11 cellular contexts compared by ENCODE assay signal in the genomic region with DNA sequence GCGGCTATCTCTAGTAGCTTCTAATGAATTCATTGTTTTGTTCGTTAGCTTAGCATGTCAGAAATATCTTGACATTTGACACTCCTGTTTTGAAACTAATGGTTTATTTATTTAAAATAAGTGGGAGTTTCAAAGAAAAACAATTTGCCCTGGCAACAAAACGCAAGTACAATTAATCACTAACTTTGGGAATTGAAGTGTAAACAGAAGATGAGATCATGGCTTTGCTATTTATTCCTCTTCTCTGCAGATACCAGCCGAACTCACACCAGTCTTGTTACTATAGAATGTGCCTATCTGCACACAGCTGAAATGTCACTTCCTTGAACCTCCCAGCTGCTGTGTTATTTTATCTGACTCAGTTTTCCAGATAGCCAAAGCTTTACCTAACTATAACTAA. TPM values are rescaled to one million over a fixed set of nuclear protein-coding genes. Genes with fewer than 3 reads are reported as not detected.
DNase-seq lines count a peak whose midpoint lies in the region; ATAC-seq, FAIRE-seq and TF ChIP-seq lines count a peak whose summit lies in the region.
"Had no signal": no experiment of that assay in that cellular context is flagged by ENCODE, and none has a peak within 500 bp of the region (broad histone marks: within the 10 kb centered on the region; RNA-seq: fewer than 3 reads in every experiment).

No MANE protein-coding gene starts in this region.

- no CpG with 5 or more reads among the region's 4 CpGs for WGBS in IMR-90 (ENCODE audit: extremely low coverage in 2 of 2, insufficient read length in 1 of 2), 2 experiments

- no peaks in the 10 kb centered on the region for H3K79me2 ChIP-seq in endothelial cell of umbilical vein (ENCODE audit: control insufficient read depth, insufficient read depth, low read length)

- no peak overlapping the region for H2AK5ac ChIP-seq in IMR-90 (ENCODE audit: low read depth, low read length)

- H2BK5ac ChIP-seq in IMR-90 (ENCODE audit: low read depth, low read length, poor library complexity, severe bottlenecking), result peak overlapping the region; percentile 98

- no peaks in the 10 kb centered on the region for H3K27me3 ChIP-seq in IMR-90 (ENCODE audit: control insufficient read depth, insufficient read depth, low read length)
- no peaks in the 10 kb centered on the region for H3K27me3 ChIP-seq in endothelial cell of umbilical vein (ENCODE audit: control insufficient read depth in 2 of 2, insufficient read depth in 2 of 2, low read length in 2 of 2)

- CTCF ChIA-PET in AG04449 (lab: Yijun Ruan, JAX), result interaction anchor here (0.6 to 4.4 kb wide), 7 partner anchors 10 to 415 kb away, joined by 3 to 16 read pairs (median 4); no protein-coding TSS in a partner anchor
- CTCF ChIA-PET in IMR-90 (lab: Yijun Ruan, JAX), result interaction anchor here (0.6 to 1.4 kb wide), 3 partner anchors 29 to 431 kb away, joined by 3 to 4 read pairs (median 3); no protein-coding TSS in a partner anchor
- CTCF ChIA-PET in endothelial cell of umbilical vein (lab: Charles Lee), result interaction anchor here (1.1 to 5.1 kb wide), 4 partner anchors 11 to 416 kb away, joined by 4 to 23 read pairs (median 6); no protein-coding TSS in a partner anchor

- H3K9me1 ChIP-seq in IMR-90 (ENCODE audit: insufficient read depth, low read length) (peaks cover 8% of the 10 kb centered on the region; the same call in 1 of the 2 replicates), endothelial cell of umbilical vein (replicated peaks; ENCODE audit: control insufficient read depth, extremely low read depth, insufficient read depth, low read length) (no peaks in the 10 kb centered on the region)

- H2BK120ac ChIP-seq in IMR-90 (ENCODE audit: low read depth, low read length), result peak overlapping the region; percentile 96; the same call in 1 of the 2 replicates

- no peak overlapping the region; the same call in 1 of the 2 replicates for H3K18ac ChIP-seq in IMR-90 (ENCODE audit: low read depth, low read length)

- H2AK9ac ChIP-seq in IMR-90 (replicated peaks; ENCODE audit: low read depth, low read length, poor library complexity), result no peak overlapping the region

- H3K4me2 ChIP-seq in IMR-90 (ENCODE audit: low read depth, low read length) (peak overlapping the region; percentile 42; the same call in 1 of the 2 replicates), endothelial cell of umbilical vein (ENCODE audit: insufficient read depth, low read length) (peak overlapping the region; percentile 48)

- BruUV-seq in IMR-90 (replicated peaks; lab: Mats Ljungman, UMichigan) (no TSS peak), endothelial cell of umbilical vein (replicated peaks; lab: Mats Ljungman, UMichigan) (no TSS peak)

- no peak overlapping the region for H4K8ac ChIP-seq in IMR-90 (ENCODE audit: low read depth in 2 of 2, low read length in 2 of 2)

- peaks cover 22% of the 10 kb centered on the region for H3K4me1 ChIP-seq in IMR-90 (ENCODE audit: control insufficient read depth, insufficient read depth, low read length)
- H3K4me1 ChIP-seq in endothelial cell of umbilical vein (ENCODE audit: control insufficient read depth, extremely low read depth, insufficient read depth, low read length), result peaks cover 32% of the 10 kb centered on the region
- H3K4me1 ChIP-seq in mucosa of descending colon (ENCODE audit: low read depth), result no peaks in the 10 kb centered on the region

- H3K27ac ChIP-seq in IMR-90 (ENCODE audit: insufficient read depth, low read length), result peak overlapping the region; percentile 79; the same call in 1 of the 2 replicates
- peak overlapping the region; percentile 47 for H3K27ac ChIP-seq in endothelial cell of umbilical vein (ENCODE audit: insufficient read depth, low read depth, low read length)

- TF ChIP-seq CTCF in AG04449 (IDR thresholded peaks at IDR 0.05; ENCODE audit: insufficient read depth, low read length, missing control alignments) (no peak), IMR-90 (conservative IDR thresholded peaks at IDR 0.05; ENCODE audit: low read depth, low read length) (no peak), endothelial cell of umbilical vein (IDR thresholded peaks at IDR 0.05; ENCODE audit: extremely low read depth in 1 of 2, insufficient read depth in 1 of 2, low read depth in 1 of 2, low read length in 2 of 2) (no peak), mucosa of descending colon (IDR thresholded peaks at IDR 0.05) (no peak)

- H3K56ac ChIP-seq in IMR-90 (ENCODE audit: extremely low read depth, insufficient read depth, low read length), result peak overlapping the region; percentile 90; the same call in 1 of the 2 replicates

- POLR2A ChIA-PET in AG04449 (lab: Yijun Ruan, JAX) (interaction anchor here (1.6 kb wide), 1 partner anchor 17 kb away, joined by 5 read pairs; no protein-coding TSS in a partner anchor), IMR-90 (lab: Charles Lee; ENCODE audit: unreplicated experiment) (interaction anchor here (0.6 to 1.2 kb wide), 3 partner anchors 27 to 1275 kb away, joined by 5 to 7 read pairs (median 5); a partner anchor contains a TSS), endothelial cell of umbilical vein (lab: Charles Lee) (no interaction called here)

- TF ChIP-seq RAD21 in IMR-90 (IDR thresholded peaks at IDR 0.05; ENCODE audit: low read length), result no peak

- H4K91ac ChIP-seq in IMR-90 (ENCODE audit: insufficient read depth, low read depth, low read length), result no peak overlapping the region

- no peak for TF ChIP-seq POLR2A in IMR-90 (IDR thresholded peaks at IDR 0.05; ENCODE audit: low read depth, low read length)
- TF ChIP-seq POLR2A in endothelial cell of umbilical vein (IDR thresholded peaks at IDR 0.05; ENCODE audit: low read depth, low read length), result no peak

- H3K9me3 ChIP-seq in IMR-90 (ENCODE audit: control insufficient read depth, insufficient read depth, low read length), result peaks cover 6% of the 10 kb centered on the region
- no peaks in the 10 kb centered on the region for H3K9me3 ChIP-seq in endothelial cell of umbilical vein (replicated peaks; ENCODE audit: control insufficient read depth, insufficient read depth, low read length)
- peaks cover 1% of the 10 kb centered on the region for H3K9me3 ChIP-seq in mucosa of descending colon

- no peak overlapping the region for H3K23ac ChIP-seq in IMR-90 (ENCODE audit: low read depth, low read length)

- FAIRE-seq in endothelial cell of umbilical vein (lab: Jason Lieb, UNC), result peak; percentile 88
- FAIRE-seq: colon had no signal

- no peak overlapping the region for H3K4me3 ChIP-seq in AG04449 (ENCODE audit: low read depth, low read length)
- no peak overlapping the region for H3K4me3 ChIP-seq in IMR-90 (ENCODE audit: insufficient read depth, low read depth, low read length)
- H3K4me3 ChIP-seq in endothelial cell of umbilical vein (replicated peaks in 1 of 3; ENCODE audit: insufficient read depth in 1 of 3, low read depth in 1 of 3, low read length in 3 of 3), result no peak overlapping the region
- no peak overlapping the region for H3K4me3 ChIP-seq in mucosa of descending colon

- H3K14ac ChIP-seq in IMR-90 (replicated peaks; ENCODE audit: low read depth, low read length), result no peak overlapping the region

- 0 out of 3 replicates have a peak overlapping the region, but pooled peaks have one; percentile 57 for H2BK15ac ChIP-seq in IMR-90 (ENCODE audit: low read depth, low read length)

- ATAC-seq in IMR-90 (ENCODE audit: low read depth) (peak; percentile 60), mucosa of descending colon (peak; percentile 36), HG03354 (IDR thresholded peaks at IDR 0.05; ENCODE audit: poor library complexity, severe bottlenecking, unreplicated experiment) (no peak), HG03139 (IDR thresholded peaks at IDR 0.05; ENCODE audit: unreplicated experiment) (no peak)

- no peak overlapping the region for H2BK20ac ChIP-seq in IMR-90 (ENCODE audit: low read depth, low read length)

- no peak overlapping the region for H2AFZ ChIP-seq in IMR-90 (replicated peaks; ENCODE audit: low read length, poor library complexity)
- no peak overlapping the region for H2AFZ ChIP-seq in endothelial cell of umbilical vein (ENCODE audit: low read depth, low read length)

- no peaks in the 10 kb centered on the region for H3K79me1 ChIP-seq in IMR-90 (ENCODE audit: low read depth in 1 of 2, low read length in 2 of 2)

- H4K20me1 ChIP-seq in IMR-90 (ENCODE audit: insufficient read depth, low read length) (no peaks in the 10 kb centered on the region), endothelial cell of umbilical vein (replicated peaks; ENCODE audit: control insufficient read depth, extremely low read depth, insufficient read depth, low read length) (no peaks in the 10 kb centered on the region)

- H3K9ac ChIP-seq in IMR-90 (ENCODE audit: low read depth, low read length) (no peak overlapping the region), endothelial cell of umbilical vein (replicated peaks; ENCODE audit: extremely low read depth, insufficient read depth, low read length) (no peak overlapping the region)

- dilution Hi-C loops in IMR-90 (cut with HindIII; ENCODE audit: low sequenced_read_pairs, unreplicated experiment), result no loop called here
- dilution Hi-C loops in endothelial cell of umbilical vein (cut with MboI; ENCODE audit: extremely low pct_ligation_motif_present, low sequenced_read_pairs), result no loop called here

- peak overlapping the region; percentile 74; the same call in 1 of the 2 replicates for H4K5ac ChIP-seq in IMR-90 (ENCODE audit: low read depth, low read length)

- in situ Hi-C loops in IMR-90 (cut with MboI; ENCODE audit: low sequenced_read_pairs), result no loop called here

- H3K36me3 ChIP-seq in IMR-90 (ENCODE audit: control insufficient read depth, insufficient read depth, low read length) (peaks cover 8% of the 10 kb centered on the region), endothelial cell of umbilical vein (ENCODE audit: control insufficient read depth in 2 of 2, extremely low read depth in 1 of 2, insufficient read depth in 2 of 2, low read length in 2 of 2) (no peaks in the 10 kb centered on the region), mucosa of descending colon (ENCODE audit: low read depth) (no peaks in the 10 kb centered on the region)

- intact Hi-C loops in IMR-90 (cut with micrococcal nuclease), result no loop called here
- intact Hi-C loops in endothelial cell of umbilical vein (cut with micrococcal nuclease), result no loop called here
- intact Hi-C loops in mucosa of descending colon (cut with DNase I, micrococcal nuclease), result no loop called here

- DNase-seq in AG04449 (ENCODE audit: low read depth, low spot score) (peak; percentile 56), IMR-90 (peak; percentile 88), endothelial cell of umbilical vein (ENCODE audit: low read depth, low spot score) (peak; percentile 91), mucosa of descending colon (no peak), D341Med (ENCODE audit: low spot score) (no peak), GM19238 (ENCODE audit: insufficient read length, low spot score) (no peak)

- H3K4ac ChIP-seq in IMR-90 (ENCODE audit: low read depth, low read length), result peak overlapping the region; percentile 93; the same call in 1 of the 2 replicates

RNA-seq across cellular contexts. Expression of a gene that starts 27.5 kb away (rescaled TPM):
- total RNA-seq in IMR-90 (2012; rRNA removed) (13.1 TPM in 2 replicates), endothelial cell of umbilical vein (0.31 TPM in 1 of 2 replicates, not detected in the other), mucosa of descending colon (10 to 100 TPM in 1 of 3 donors, 1 to 10 TPM in 2; 4.5 to 70.1 (median 9.7) TPM)
- polyA plus RNA-seq in IMR-90 (2012; rRNA removed) (14.7 and 16.2 TPM in 2 replicates), endothelial cell of umbilical vein (0.50 and 0.75 TPM in 2 replicates)
- polyA plus RNA-seq in IMR-90 (2012; cell fraction: cytosol; rRNA removed), result 23.1 and 36.2 TPM in 2 replicates
- 15.5 and 19.8 TPM in 2 replicates for polyA plus RNA-seq in IMR-90 (2012; cell fraction: nucleus; rRNA removed; ENCODE audit: low replicate concordance)
- polyA plus RNA-seq in endothelial cell of umbilical vein (2011; cell fraction: cytosol; rRNA removed), result 0.31 and 0.79 TPM in 2 replicates
- polyA plus RNA-seq in endothelial cell of umbilical vein (2011; cell fraction: nucleus; rRNA removed), result 0.22 and 0.43 TPM in 2 replicates
- 0.29 and 0.94 TPM in 2 replicates for polyA plus RNA-seq in endothelial cell of umbilical vein (2012)
- polyA minus RNA-seq in endothelial cell of umbilical vein, result not detected in 2 replicates
- 6.9 TPM for polyA minus RNA-seq in endothelial cell of umbilical vein (2011; cell fraction: cytosol; rRNA and poly(A)+ RNA removed)
- 2.7 TPM in 1 of 2 replicates, not detected in the other for polyA minus RNA-seq in endothelial cell of umbilical vein (2011; cell fraction: nucleus; rRNA and poly(A)+ RNA removed)
- total RNA-seq: activated CD8-positive, alpha-beta memory T cell treated with anti-CD3 and anti-CD28 coated beads for 36 hours; SK-MEL-5 had no signal

Comparison
In these comparisons a context has a peak if more than half of its experiments do, and no peak if none do; other contexts are left out.
1. DNase-seq: peak in AG04449 (single experiment), IMR-90 (single experiment) and endothelial cell of umbilical vein (single experiment); none in mucosa of descending colon (0 of 3), D341Med (single experiment) and GM19238 (single experiment).
2. ATAC-seq: peak in IMR-90 (single experiment) and mucosa of descending colon (single experiment); none in HG03354 (single experiment) and HG03139 (single experiment).